1 cellular context compared by ENCODE assay signal in the genomic region with DNA sequence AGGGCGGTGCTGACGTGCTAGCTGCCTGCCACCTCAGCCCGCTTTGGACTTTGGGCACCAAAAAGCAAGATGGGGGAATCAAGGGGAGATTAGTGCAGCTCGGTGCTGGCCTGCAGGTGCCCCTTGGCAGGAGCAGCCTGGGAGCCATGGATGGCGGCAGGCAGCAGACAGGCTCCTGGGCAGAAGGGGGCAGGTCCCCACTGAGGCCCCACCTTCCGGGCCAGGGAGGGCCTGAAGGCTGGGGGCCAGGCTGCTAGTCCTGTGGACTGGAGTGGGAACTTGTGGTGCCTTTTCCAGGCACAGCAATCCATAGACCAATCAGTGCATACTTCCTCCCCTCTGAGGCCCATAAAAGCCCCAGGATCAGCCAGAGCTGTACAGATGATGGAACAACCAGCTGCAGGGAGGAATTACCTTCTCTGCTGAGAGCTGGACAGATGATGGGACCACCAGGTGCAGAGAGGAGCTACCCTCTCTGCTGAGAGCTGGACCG.
TF ChIP-seq lines count a peak whose summit lies in the region.

No MANE protein-coding gene starts in this region.

TF ChIP-seq in GM23338, 12 proteins besides CTCF, POLR2A, EP300 and RAD21 (continued from another document):
- TF ChIP-seq, protein P1, sequence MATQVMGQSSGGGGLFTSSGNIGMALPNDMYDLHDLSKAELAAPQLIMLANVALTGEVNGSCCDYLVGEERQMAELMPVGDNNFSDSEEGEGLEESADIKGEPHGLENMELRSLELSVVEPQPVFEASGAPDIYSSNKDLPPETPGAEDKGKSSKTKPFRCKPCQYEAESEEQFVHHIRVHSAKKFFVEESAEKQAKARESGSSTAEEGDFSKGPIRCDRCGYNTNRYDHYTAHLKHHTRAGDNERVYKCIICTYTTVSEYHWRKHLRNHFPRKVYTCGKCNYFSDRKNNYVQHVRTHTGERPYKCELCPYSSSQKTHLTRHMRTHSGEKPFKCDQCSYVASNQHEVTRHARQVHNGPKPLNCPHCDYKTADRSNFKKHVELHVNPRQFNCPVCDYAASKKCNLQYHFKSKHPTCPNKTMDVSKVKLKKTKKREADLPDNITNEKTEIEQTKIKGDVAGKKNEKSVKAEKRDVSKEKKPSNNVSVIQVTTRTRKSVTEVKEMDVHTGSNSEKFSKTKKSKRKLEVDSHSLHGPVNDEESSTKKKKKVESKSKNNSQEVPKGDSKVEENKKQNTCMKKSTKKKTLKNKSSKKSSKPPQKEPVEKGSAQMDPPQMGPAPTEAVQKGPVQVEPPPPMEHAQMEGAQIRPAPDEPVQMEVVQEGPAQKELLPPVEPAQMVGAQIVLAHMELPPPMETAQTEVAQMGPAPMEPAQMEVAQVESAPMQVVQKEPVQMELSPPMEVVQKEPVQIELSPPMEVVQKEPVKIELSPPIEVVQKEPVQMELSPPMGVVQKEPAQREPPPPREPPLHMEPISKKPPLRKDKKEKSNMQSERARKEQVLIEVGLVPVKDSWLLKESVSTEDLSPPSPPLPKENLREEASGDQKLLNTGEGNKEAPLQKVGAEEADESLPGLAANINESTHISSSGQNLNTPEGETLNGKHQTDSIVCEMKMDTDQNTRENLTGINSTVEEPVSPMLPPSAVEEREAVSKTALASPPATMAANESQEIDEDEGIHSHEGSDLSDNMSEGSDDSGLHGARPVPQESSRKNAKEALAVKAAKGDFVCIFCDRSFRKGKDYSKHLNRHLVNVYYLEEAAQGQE (IDR thresholded peaks at IDR 0.05; ENCODE audit: unreplicated experiment) = no peak
- TF ChIP-seq EZH2phosphoT487 (IDR thresholded peaks at IDR 0.05; ENCODE audit: unreplicated experiment) (no peak), ZNF114 (CRISPR knock-in tag; IDR thresholded peaks at IDR 0.05) (no peak), POLR2AphosphoS5 (IDR thresholded peaks at IDR 0.05; ENCODE audit: low read depth) (no peak), ZNF331 (CRISPR knock-in tag; IDR thresholded peaks at IDR 0.05; ENCODE audit: low read depth) (no peak), CREB1 (CRISPR knock-in tag; IDR thresholded peaks at IDR 0.05; ENCODE audit: low read depth) (no peak)
- TF ChIP-seq, protein P2, sequence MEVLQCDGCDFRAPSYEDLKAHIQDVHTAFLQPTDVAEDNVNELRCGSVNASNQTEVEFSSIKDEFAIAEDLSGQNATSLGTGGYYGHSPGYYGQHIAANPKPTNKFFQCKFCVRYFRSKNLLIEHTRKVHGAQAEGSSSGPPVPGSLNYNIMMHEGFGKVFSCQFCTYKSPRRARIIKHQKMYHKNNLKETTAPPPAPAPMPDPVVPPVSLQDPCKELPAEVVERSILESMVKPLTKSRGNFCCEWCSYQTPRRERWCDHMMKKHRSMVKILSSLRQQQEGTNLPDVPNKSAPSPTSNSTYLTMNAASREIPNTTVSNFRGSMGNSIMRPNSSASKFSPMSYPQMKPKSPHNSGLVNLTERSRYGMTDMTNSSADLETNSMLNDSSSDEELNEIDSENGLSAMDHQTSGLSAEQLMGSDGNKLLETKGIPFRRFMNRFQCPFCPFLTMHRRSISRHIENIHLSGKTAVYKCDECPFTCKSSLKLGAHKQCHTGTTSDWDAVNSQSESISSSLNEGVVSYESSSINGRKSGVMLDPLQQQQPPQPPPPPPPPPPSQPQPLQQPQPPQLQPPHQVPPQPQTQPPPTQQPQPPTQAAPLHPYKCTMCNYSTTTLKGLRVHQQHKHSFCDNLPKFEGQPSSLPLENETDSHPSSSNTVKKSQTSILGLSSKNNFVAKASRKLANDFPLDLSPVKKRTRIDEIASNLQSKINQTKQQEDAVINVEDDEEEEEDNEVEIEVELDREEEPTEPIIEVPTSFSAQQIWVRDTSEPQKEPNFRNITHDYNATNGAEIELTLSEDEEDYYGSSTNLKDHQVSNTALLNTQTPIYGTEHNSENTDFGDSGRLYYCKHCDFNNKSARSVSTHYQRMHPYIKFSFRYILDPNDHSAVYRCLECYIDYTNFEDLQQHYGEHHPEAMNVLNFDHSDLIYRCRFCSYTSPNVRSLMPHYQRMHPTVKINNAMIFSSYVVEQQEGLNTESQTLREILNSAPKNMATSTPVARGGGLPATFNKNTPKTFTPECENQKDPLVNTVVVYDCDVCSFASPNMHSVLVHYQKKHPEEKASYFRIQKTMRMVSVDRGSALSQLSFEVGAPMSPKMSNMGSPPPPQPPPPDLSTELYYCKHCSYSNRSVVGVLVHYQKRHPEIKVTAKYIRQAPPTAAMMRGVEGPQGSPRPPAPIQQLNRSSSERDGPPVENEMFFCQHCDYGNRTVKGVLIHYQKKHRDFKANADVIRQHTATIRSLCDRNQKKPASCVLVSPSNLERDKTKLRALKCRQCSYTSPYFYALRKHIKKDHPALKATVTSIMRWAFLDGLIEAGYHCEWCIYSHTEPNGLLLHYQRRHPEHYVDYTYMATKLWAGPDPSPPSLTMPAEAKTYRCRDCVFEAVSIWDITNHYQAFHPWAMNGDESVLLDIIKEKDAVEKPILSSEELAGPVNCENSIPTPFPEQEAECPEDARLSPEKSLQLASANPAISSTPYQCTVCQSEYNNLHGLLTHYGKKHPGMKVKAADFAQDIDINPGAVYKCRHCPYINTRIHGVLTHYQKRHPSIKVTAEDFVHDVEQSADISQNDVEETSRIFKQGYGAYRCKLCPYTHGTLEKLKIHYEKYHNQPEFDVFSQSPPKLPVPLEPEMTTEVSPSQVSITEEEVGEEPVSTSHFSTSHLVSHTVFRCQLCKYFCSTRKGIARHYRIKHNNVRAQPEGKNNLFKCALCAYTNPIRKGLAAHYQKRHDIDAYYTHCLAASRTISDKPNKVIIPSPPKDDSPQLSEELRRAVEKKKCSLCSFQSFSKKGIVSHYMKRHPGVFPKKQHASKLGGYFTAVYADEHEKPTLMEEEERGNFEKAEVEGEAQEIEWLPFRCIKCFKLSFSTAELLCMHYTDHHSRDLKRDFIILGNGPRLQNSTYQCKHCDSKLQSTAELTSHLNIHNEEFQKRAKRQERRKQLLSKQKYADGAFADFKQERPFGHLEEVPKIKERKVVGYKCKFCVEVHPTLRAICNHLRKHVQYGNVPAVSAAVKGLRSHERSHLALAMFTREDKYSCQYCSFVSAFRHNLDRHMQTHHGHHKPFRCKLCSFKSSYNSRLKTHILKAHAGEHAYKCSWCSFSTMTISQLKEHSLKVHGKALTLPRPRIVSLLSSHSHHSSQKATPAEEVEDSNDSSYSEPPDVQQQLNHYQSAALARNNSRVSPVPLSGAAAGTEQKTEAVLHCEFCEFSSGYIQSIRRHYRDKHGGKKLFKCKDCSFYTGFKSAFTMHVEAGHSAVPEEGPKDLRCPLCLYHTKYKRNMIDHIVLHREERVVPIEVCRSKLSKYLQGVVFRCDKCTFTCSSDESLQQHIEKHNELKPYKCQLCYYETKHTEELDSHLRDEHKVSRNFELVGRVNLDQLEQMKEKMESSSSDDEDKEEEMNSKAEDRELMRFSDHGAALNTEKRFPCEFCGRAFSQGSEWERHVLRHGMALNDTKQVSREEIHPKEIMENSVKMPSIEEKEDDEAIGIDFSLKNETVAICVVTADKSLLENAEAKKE (CRISPR knock-in tag; IDR thresholded peaks at IDR 0.05) = no peak
TF ChIP-seq in GM23338: peak in this region for 0.
